Comparison of ENCODE assay signal across 1 cellular context in the genomic region with DNA sequence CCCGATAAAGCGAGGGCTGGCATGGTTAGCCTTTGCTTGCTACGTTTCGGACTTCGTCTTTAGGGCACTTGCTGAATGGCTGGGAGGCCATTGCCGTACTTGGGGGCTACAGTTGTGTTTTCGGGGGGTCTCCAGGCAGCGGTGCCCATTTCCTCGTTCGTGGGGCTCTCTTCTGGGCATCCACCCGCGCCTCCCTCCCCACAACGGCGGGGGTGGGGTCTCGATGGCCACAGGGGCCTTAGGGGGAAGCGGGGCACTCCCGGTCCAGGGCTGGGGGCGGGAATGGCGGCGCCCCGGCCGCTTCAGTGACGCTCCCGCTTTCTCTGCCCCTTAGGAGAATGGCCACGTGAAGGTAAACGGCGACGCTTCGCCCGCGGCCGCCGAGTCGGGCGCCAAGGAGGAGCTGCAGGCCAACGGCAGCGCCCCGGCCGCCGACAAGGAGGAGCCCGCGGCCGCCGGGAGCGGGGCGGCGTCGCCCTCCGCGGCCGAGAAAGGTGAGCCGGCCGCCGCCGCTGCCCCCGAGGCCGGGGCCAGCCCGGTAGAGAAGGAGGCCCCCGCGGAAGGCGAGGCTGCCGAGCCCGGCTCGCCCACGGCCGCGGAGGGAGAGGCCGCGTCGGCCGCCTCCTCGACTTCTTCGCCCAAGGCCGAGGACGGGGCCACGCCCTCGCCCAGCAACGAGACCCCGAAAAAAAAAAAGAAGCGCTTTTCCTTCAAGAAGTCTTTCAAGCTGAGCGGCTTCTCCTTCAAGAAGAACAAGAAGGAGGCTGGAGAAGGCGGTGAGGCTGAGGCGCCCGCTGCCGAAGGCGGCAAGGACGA.
A peak's percentile ranks its signal among the peaks of the same experiment; 100 is the strongest.
TF ChIP-seq lines count a peak whose summit lies in the region.

No MANE protein-coding gene starts in this region.

TF ChIP-seq in GM12878, 131 proteins besides CTCF, POLR2A, EP300 and RAD21 (continued from another document and continues in another):
- TF ChIP-seq, protein P1, sequence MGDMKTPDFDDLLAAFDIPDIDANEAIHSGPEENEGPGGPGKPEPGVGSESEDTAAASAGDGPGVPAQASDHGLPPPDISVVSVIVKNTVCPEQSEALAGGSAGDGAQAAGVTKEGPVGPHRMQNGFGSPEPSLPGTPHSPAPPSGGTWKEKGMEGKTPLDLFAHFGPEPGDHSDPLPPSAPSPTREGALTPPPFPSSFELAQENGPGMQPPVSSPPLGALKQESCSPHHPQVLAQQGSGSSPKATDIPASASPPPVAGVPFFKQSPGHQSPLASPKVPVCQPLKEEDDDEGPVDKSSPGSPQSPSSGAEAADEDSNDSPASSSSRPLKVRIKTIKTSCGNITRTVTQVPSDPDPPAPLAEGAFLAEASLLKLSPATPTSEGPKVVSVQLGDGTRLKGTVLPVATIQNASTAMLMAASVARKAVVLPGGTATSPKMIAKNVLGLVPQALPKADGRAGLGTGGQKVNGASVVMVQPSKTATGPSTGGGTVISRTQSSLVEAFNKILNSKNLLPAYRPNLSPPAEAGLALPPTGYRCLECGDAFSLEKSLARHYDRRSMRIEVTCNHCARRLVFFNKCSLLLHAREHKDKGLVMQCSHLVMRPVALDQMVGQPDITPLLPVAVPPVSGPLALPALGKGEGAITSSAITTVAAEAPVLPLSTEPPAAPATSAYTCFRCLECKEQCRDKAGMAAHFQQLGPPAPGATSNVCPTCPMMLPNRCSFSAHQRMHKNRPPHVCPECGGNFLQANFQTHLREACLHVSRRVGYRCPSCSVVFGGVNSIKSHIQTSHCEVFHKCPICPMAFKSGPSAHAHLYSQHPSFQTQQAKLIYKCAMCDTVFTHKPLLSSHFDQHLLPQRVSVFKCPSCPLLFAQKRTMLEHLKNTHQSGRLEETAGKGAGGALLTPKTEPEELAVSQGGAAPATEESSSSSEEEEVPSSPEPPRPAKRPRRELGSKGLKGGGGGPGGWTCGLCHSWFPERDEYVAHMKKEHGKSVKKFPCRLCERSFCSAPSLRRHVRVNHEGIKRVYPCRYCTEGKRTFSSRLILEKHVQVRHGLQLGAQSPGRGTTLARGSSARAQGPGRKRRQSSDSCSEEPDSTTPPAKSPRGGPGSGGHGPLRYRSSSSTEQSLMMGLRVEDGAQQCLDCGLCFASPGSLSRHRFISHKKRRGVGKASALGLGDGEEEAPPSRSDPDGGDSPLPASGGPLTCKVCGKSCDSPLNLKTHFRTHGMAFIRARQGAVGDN (IDR thresholded peaks at IDR 0.05), result peak; percentile 31; the same call in 1 of the 2 replicates
- TF ChIP-seq EGR1 (IDR thresholded peaks at IDR 0.05; ENCODE audit: borderline replicate concordance in 1 of 2, low read depth in 2 of 2, low read length in 2 of 2) (no peak), SIX5 (IDR thresholded peaks at IDR 0.05; ENCODE audit: low read depth, low read length, severe bottlenecking) (no peak), FOXK2 (IDR thresholded peaks at IDR 0.05) (no peak), CHD4 (IDR thresholded peaks at IDR 0.05) (no peak), ZZZ3 (IDR thresholded peaks at IDR 0.05; ENCODE audit: control insufficient read depth, insufficient read length, low read depth) (no peak), POU2F2 (IDR thresholded peaks at IDR 0.05; ENCODE audit: borderline replicate concordance, low read depth, low read length) (no peak), ZNF207 (IDR thresholded peaks at IDR 0.05; ENCODE audit: borderline replicate concordance) (no peak), HDGF (IDR thresholded peaks at IDR 0.05) (peak; percentile 58; the same call in 1 of the 2 replicates), EED (IDR thresholded peaks at IDR 0.05; ENCODE audit: low read depth) (no peak), NFIC (IDR thresholded peaks at IDR 0.05; ENCODE audit: low read depth, low read length) (no peak), CHD2 (IDR thresholded peaks at IDR 0.05; ENCODE audit: borderline replicate concordance, low read depth, low read length) (no peak), ZNF384 (IDR thresholded peaks at IDR 0.05; ENCODE audit: borderline replicate concordance, low read depth, low read length) (0 out of 2 replicates have a peak, but pooled peaks have one; percentile 4), KAT2A (conservative IDR thresholded peaks at IDR 0.05; ENCODE audit: control insufficient read depth, low read depth, low read length) (no peak), STAT3 (IDR thresholded peaks at IDR 0.05; ENCODE audit: low read depth, low read length) (no peak), NR2C2 (IDR thresholded peaks at IDR 0.05; ENCODE audit: borderline replicate concordance, control insufficient read depth, insufficient read length, low read depth) (no peak), IKZF2 (IDR thresholded peaks at IDR 0.05) (no peak), YY1 (IDR thresholded peaks at IDR 0.05; ENCODE audit: low read depth, low read length) (no peak), SMAD5 (IDR thresholded peaks at IDR 0.05; ENCODE audit: low read depth) (no peak), ZSCAN29 (IDR thresholded peaks at IDR 0.05) (0 out of 2 replicates have a peak, but pooled peaks have one; percentile 40), CBX5 (IDR thresholded peaks at IDR 0.05; ENCODE audit: low read depth) (no peak), HDAC2 (IDR thresholded peaks at IDR 0.05) (no peak), PML (IDR thresholded peaks at IDR 0.05; ENCODE audit: low read length) (no peak), NR2F1 (conservative IDR thresholded peaks at IDR 0.05) (no peak), NR2C1 (IDR thresholded peaks at IDR 0.05) (no peak), MTA2 (IDR thresholded peaks at IDR 0.05; ENCODE audit: low read depth) (no peak; the same call in 1 of the 2 replicates)
- TF ChIP-seq, protein P2, sequence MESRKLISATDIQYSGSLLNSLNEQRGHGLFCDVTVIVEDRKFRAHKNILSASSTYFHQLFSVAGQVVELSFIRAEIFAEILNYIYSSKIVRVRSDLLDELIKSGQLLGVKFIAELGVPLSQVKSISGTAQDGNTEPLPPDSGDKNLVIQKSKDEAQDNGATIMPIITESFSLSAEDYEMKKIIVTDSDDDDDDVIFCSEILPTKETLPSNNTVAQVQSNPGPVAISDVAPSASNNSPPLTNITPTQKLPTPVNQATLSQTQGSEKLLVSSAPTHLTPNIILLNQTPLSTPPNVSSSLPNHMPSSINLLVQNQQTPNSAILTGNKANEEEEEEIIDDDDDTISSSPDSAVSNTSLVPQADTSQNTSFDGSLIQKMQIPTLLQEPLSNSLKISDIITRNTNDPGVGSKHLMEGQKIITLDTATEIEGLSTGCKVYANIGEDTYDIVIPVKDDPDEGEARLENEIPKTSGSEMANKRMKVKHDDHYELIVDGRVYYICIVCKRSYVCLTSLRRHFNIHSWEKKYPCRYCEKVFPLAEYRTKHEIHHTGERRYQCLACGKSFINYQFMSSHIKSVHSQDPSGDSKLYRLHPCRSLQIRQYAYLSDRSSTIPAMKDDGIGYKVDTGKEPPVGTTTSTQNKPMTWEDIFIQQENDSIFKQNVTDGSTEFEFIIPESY (IDR thresholded peaks at IDR 0.05), result peak; percentile 64; the same call in 1 of the 2 replicates
- TF ChIP-seq, protein P3, sequence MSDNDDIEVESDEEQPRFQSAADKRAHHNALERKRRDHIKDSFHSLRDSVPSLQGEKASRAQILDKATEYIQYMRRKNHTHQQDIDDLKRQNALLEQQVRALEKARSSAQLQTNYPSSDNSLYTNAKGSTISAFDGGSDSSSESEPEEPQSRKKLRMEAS (IDR thresholded peaks at IDR 0.05; ENCODE audit: low read depth, low read length), result no peak
- TF ChIP-seq, protein P4, sequence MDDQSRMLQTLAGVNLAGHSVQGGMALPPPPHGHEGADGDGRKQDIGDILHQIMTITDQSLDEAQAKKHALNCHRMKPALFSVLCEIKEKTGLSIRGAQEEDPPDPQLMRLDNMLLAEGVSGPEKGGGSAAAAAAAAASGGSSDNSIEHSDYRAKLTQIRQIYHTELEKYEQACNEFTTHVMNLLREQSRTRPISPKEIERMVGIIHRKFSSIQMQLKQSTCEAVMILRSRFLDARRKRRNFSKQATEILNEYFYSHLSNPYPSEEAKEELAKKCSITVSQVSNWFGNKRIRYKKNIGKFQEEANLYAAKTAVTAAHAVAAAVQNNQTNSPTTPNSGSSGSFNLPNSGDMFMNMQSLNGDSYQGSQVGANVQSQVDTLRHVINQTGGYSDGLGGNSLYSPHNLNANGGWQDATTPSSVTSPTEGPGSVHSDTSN (IDR thresholded peaks at IDR 0.05; ENCODE audit: insufficient replicate concordance, low read depth, low read length), result no peak
- TF ChIP-seq, protein P5, sequence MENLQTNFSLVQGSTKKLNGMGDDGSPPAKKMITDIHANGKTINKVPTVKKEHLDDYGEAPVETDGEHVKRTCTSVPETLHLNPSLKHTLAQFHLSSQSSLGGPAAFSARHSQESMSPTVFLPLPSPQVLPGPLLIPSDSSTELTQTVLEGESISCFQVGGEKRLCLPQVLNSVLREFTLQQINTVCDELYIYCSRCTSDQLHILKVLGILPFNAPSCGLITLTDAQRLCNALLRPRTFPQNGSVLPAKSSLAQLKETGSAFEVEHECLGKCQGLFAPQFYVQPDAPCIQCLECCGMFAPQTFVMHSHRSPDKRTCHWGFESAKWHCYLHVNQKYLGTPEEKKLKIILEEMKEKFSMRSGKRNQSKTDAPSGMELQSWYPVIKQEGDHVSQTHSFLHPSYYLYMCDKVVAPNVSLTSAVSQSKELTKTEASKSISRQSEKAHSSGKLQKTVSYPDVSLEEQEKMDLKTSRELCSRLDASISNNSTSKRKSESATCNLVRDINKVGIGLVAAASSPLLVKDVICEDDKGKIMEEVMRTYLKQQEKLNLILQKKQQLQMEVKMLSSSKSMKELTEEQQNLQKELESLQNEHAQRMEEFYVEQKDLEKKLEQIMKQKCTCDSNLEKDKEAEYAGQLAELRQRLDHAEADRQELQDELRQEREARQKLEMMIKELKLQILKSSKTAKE (IDR thresholded peaks at IDR 0.05; ENCODE audit: low read depth, poor library complexity, severe bottlenecking), result no peak
- TF ChIP-seq, protein P6, sequence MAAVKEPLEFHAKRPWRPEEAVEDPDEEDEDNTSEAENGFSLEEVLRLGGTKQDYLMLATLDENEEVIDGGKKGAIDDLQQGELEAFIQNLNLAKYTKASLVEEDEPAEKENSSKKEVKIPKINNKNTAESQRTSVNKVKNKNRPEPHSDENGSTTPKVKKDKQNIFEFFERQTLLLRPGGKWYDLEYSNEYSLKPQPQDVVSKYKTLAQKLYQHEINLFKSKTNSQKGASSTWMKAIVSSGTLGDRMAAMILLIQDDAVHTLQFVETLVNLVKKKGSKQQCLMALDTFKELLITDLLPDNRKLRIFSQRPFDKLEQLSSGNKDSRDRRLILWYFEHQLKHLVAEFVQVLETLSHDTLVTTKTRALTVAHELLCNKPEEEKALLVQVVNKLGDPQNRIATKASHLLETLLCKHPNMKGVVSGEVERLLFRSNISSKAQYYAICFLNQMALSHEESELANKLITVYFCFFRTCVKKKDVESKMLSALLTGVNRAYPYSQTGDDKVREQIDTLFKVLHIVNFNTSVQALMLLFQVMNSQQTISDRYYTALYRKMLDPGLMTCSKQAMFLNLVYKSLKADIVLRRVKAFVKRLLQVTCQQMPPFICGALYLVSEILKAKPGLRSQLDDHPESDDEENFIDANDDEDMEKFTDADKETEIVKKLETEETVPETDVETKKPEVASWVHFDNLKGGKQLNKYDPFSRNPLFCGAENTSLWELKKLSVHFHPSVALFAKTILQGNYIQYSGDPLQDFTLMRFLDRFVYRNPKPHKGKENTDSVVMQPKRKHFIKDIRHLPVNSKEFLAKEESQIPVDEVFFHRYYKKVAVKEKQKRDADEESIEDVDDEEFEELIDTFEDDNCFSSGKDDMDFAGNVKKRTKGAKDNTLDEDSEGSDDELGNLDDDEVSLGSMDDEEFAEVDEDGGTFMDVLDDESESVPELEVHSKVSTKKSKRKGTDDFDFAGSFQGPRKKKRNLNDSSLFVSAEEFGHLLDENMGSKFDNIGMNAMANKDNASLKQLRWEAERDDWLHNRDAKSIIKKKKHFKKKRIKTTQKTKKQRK (IDR thresholded peaks at IDR 0.05; ENCODE audit: low read depth, low read length), result no peak
- TF ChIP-seq, protein P7, sequence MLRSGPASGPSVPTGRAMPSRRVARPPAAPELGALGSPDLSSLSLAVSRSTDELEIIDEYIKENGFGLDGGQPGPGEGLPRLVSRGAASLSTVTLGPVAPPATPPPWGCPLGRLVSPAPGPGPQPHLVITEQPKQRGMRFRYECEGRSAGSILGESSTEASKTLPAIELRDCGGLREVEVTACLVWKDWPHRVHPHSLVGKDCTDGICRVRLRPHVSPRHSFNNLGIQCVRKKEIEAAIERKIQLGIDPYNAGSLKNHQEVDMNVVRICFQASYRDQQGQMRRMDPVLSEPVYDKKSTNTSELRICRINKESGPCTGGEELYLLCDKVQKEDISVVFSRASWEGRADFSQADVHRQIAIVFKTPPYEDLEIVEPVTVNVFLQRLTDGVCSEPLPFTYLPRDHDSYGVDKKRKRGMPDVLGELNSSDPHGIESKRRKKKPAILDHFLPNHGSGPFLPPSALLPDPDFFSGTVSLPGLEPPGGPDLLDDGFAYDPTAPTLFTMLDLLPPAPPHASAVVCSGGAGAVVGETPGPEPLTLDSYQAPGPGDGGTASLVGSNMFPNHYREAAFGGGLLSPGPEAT (IDR thresholded peaks at IDR 0.05; ENCODE audit: low read depth), result no peak
- TF ChIP-seq, protein P8, sequence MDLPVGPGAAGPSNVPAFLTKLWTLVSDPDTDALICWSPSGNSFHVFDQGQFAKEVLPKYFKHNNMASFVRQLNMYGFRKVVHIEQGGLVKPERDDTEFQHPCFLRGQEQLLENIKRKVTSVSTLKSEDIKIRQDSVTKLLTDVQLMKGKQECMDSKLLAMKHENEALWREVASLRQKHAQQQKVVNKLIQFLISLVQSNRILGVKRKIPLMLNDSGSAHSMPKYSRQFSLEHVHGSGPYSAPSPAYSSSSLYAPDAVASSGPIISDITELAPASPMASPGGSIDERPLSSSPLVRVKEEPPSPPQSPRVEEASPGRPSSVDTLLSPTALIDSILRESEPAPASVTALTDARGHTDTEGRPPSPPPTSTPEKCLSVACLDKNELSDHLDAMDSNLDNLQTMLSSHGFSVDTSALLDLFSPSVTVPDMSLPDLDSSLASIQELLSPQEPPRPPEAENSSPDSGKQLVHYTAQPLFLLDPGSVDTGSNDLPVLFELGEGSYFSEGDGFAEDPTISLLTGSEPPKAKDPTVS (IDR thresholded peaks at IDR 0.05; ENCODE audit: low read depth, low read length), result no peak
